Comparison of ENCODE assay signal across 8 cellular contexts in the genomic region with DNA sequence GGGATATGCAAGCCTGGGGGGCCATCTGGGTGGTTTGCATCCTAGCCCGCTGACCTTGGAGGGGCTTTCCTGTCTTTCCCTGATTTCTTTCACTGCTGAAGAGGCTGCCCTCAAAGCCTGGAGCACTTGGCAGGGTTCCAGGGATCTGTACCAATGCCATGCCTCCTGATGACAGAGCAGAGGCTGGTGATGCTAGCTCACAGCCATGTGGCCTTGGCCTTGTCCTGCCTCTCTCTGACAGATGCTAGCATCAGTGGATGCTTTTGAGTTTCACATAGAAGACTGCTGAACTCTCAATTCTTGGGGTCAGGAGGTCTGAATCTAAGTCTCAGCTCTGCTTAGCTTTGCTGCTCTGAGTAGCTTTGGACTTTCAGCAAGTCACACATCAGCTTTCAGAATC. TPM values are rescaled to one million over a fixed set of nuclear protein-coding genes. Genes with fewer than 3 reads are reported as not detected.
DNase-seq lines count a peak whose midpoint lies in the region; ATAC-seq and TF ChIP-seq lines count a peak whose summit lies in the region.

No MANE protein-coding gene starts in this region.

- no peak overlapping the region for H4K8ac ChIP-seq in mesenchymal stem cell (ENCODE audit: low read length)

- H3K79me1 ChIP-seq in mesenchymal stem cell (replicated peaks; ENCODE audit: low read length, poor library complexity, severe bottlenecking), result no peaks in the 10 kb centered on the region

- H3K9me3 ChIP-seq in mesenchymal stem cell (ENCODE audit: control insufficient read depth, low read length) (no peaks in the 10 kb centered on the region), esophagus muscularis mucosa (no peaks in the 10 kb centered on the region), gastroesophageal sphincter (no peaks in the 10 kb centered on the region)

- H3K27ac ChIP-seq in mesenchymal stem cell (ENCODE audit: low read length, poor library complexity, severe bottlenecking) (no peak overlapping the region), esophagus muscularis mucosa (replicated peaks in 1 of 4) (peak overlapping the region in 2 of 4 donors; percentile 13 to 38), gastroesophageal sphincter (peak overlapping the region in 1 of 4 donors; percentile 20)

- intact Hi-C loops in esophagus muscularis mucosa (cut with DNase I), result no loop called here

- in situ Hi-C loops in SK-MEL-5 (cut with HindIII; ENCODE audit: low pct_unique_long_range_greater_than_20kb, low sequenced_read_pairs), result no loop called here

- H3K9me3 Mint-ChIP-seq in activated T-cell treated with anti-CD3 and anti-CD28 coated beads, Interleukin-2, amount 50 U/mL, for 24 hours, result no peaks in the 10 kb centered on the region

- ATAC-seq in HG02981 (IDR thresholded peaks at IDR 0.05; ENCODE audit: unreplicated experiment), result peak; percentile 39
- no peak for ATAC-seq in gastroesophageal sphincter

- no peaks in the 10 kb centered on the region for H3K27me3 ChIP-seq in mesenchymal stem cell (ENCODE audit: control insufficient read depth in 1 of 2, insufficient read depth in 1 of 2, low read length in 2 of 2)
- H3K27me3 ChIP-seq in esophagus muscularis mucosa, result no peaks in the 10 kb centered on the region
- no peaks in the 10 kb centered on the region for H3K27me3 ChIP-seq in gastroesophageal sphincter

- H3K36me3 ChIP-seq in mesenchymal stem cell (ENCODE audit: control insufficient read depth in 1 of 2, insufficient read depth in 2 of 2, low read depth in 1 of 2, low read length in 2 of 2), result no peaks in the 10 kb centered on the region
- no peaks in the 10 kb centered on the region for H3K36me3 ChIP-seq in esophagus muscularis mucosa
- no peaks in the 10 kb centered on the region for H3K36me3 ChIP-seq in gastroesophageal sphincter

- H2AFZ ChIP-seq in mesenchymal stem cell (ENCODE audit: low read depth, low read length), result no peak overlapping the region

- TF ChIP-seq POLR2A in esophagus muscularis mucosa (IDR thresholded peaks at IDR 0.05; ENCODE audit: low read depth) (no peak), gastroesophageal sphincter (IDR thresholded peaks at IDR 0.05) (no peak)

- TF ChIP-seq EP300 in esophagus muscularis mucosa (IDR thresholded peaks at IDR 0.05) (no peak), gastroesophageal sphincter (IDR thresholded peaks at IDR 0.05) (no peak)

- no peak overlapping the region for H4K91ac ChIP-seq in mesenchymal stem cell (ENCODE audit: low read length)

- no peaks in the 10 kb centered on the region for H3K36me3 Mint-ChIP-seq in activated T-cell treated with anti-CD3 and anti-CD28 coated beads, Interleukin-2, amount 50 U/mL, for 24 hours (ENCODE audit: low read depth)

- H3K4me3 Mint-ChIP-seq in activated T-cell treated with anti-CD3 and anti-CD28 coated beads, Interleukin-2, amount 50 U/mL, for 24 hours, result no peak overlapping the region

- no peak overlapping the region for H3K23ac ChIP-seq in mesenchymal stem cell (ENCODE audit: low read length in 2 of 2)

- H3K4me2 ChIP-seq in mesenchymal stem cell (ENCODE audit: low read length, poor library complexity, severe bottlenecking), result no peak overlapping the region

- no peak overlapping the region for H3K14ac ChIP-seq in mesenchymal stem cell (ENCODE audit: low read length in 2 of 2)

- no peak overlapping the region for H2BK15ac ChIP-seq in mesenchymal stem cell (ENCODE audit: low read depth, poor library complexity, severe bottlenecking)

- H3K4me1 Mint-ChIP-seq in activated T-cell treated with anti-CD3 and anti-CD28 coated beads, Interleukin-2, amount 50 U/mL, for 24 hours (ENCODE audit: low read depth), result peaks cover 35% of the 10 kb centered on the region

- H3K4ac ChIP-seq in mesenchymal stem cell (ENCODE audit: low read depth in 1 of 2, low read length in 2 of 2), result no peak overlapping the region

- no peak for TF ChIP-seq CTCF in esophagus muscularis mucosa (IDR thresholded peaks at IDR 0.05)
- TF ChIP-seq CTCF in gastroesophageal sphincter (IDR thresholded peaks at IDR 0.05), result no peak

- no peak overlapping the region for H3K27ac Mint-ChIP-seq in activated T-cell treated with anti-CD3 and anti-CD28 coated beads, Interleukin-2, amount 50 U/mL, for 24 hours

- peaks cover 4% of the 10 kb centered on the region for H3K4me1 ChIP-seq in mesenchymal stem cell (ENCODE audit: control insufficient read depth, insufficient read depth, low read depth, low read length)
- peaks cover 9 to 25% (median 16%) of the 10 kb centered on the region in 4 donors for H3K4me1 ChIP-seq in esophagus muscularis mucosa
- peaks cover 0 to 23% (median 0%) of the 10 kb centered on the region in 3 donors for H3K4me1 ChIP-seq in gastroesophageal sphincter

- peaks cover 5% of the 10 kb centered on the region for H3K27me3 Mint-ChIP-seq in activated T-cell treated with anti-CD3 and anti-CD28 coated beads, Interleukin-2, amount 50 U/mL, for 24 hours

- no peak overlapping the region for H2BK5ac ChIP-seq in mesenchymal stem cell (ENCODE audit: low read depth, low read length, poor library complexity, severe bottlenecking)

- H2AK5ac ChIP-seq in mesenchymal stem cell (ENCODE audit: low read length, severe bottlenecking), result no peak overlapping the region

- H3K18ac ChIP-seq in mesenchymal stem cell (ENCODE audit: low read depth in 1 of 2, low read length in 2 of 2), result no peak overlapping the region

- H2BK12ac ChIP-seq in mesenchymal stem cell (ENCODE audit: low read length in 2 of 2), result no peak overlapping the region

- 95% methylated on average over 1 of the region's 1 CpG for WGBS in mesenchymal stem cell
- WGBS in esophagus muscularis mucosa, result 87% methylated on average over 1 of the region's 1 CpG
- WGBS in gastroesophageal sphincter (ENCODE audit: low coverage in 1 of 2), 2 donors, result 88% methylated on average over 1 of the region's 1 CpG; no CpG with 5 or more reads in 1 of the 2 donors

- peak; percentile 26 for DNase-seq in activated T-cell treated with anti-CD3 and anti-CD28 coated beads, Interleukin-2, amount 50 U/mL, for 1 hour
- no peak for DNase-seq in activated T-cell treated with anti-CD3 and anti-CD28 coated beads, Interleukin-2, amount 50 U/mL, for 24 hours
- DNase-seq in SK-MEL-5 (ENCODE audit: low read depth, low spot score) (peak; percentile 56), mesenchymal stem cell (peak; percentile 37), esophagus muscularis mucosa (ENCODE audit: extremely low spot score) (no peak), SKM-1 treated with dmso at 0.1 percent for 144 hours (lab: John Stamatoyannopoulos, UW; ENCODE audit: unreplicated experiment) (no peak)

- no peak overlapping the region for H3K4me3 ChIP-seq in mesenchymal stem cell (ENCODE audit: insufficient read depth in 1 of 2, low read depth in 1 of 2, low read length in 2 of 2)
- H3K4me3 ChIP-seq in esophagus muscularis mucosa, result no peak overlapping the region
- H3K4me3 ChIP-seq in gastroesophageal sphincter, result no peak overlapping the region

- H3K9ac ChIP-seq in mesenchymal stem cell (ENCODE audit: low read length), result peak overlapping the region; percentile 83

- no peak overlapping the region for H2BK120ac ChIP-seq in mesenchymal stem cell (ENCODE audit: low read depth, low read length)

RNA-seq across cellular contexts. Expression of gene RREB1, which starts 21.9 kb away (rescaled TPM):
- 15.7 and 19.5 TPM in 2 replicates for total RNA-seq in SK-MEL-5 (2014; rRNA removed; shearing (Covaris generic))
- polyA plus RNA-seq in SK-MEL-5 (2015; cell fraction: cytosol; rRNA removed), result 20.0 and 26.7 TPM in 2 replicates
- 18.9 and 21.5 TPM in 2 replicates for polyA plus RNA-seq in SK-MEL-5 (2015; cell fraction: nucleus; rRNA removed)
- 12.3 TPM for polyA plus RNA-seq in mesenchymal stem cell (2013, experiment 1 of 2)
- polyA plus RNA-seq in mesenchymal stem cell (2013, experiment 2 of 2), result 11.2 TPM
- 10 to 100 TPM; 17.7 to 36.6 (median 28.8) TPM for total RNA-seq in esophagus muscularis mucosa
- total RNA-seq in gastroesophageal sphincter, result 10 to 100 TPM; 20.3 to 40.8 (median 28.1) TPM

Comparison
In these comparisons a context has a peak if more than half of its experiments do, and no peak if none do; other contexts are left out.
1. DNase-seq: peak in activated T-cell treated with anti-CD3 and anti-CD28 coated beads, Interleukin-2, amount 50 U/mL, for 1 hour (single experiment), SK-MEL-5 (single experiment) and mesenchymal stem cell (single experiment); none in activated T-cell treated with anti-CD3 and anti-CD28 coated beads, Interleukin-2, amount 50 U/mL, for 24 hours (single experiment), esophagus muscularis mucosa (single experiment) and SKM-1 treated with dmso at 0.1 percent for 144 hours (single experiment).